1 cellular context compared by ENCODE assay signal in the genomic region with DNA sequence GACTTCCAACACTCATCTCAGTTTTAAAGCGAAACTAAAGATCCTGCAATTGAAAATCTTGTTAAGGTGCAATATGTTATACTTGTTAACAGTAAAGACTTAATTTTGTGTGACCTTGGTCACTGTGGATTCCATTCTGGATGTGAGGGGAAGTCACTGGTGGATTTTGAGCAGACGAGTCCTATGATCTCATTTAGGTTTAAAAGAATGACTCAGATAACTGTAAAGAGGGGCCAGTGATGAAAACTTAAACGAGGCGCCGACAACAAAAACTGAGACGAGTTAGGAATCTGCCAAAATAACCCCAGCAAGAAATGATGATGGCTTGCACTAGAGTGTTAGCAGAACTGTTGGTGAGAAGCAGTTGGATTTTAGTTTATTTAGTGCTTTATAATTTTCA.
TF ChIP-seq lines count a peak whose summit lies in the region.

No MANE protein-coding gene starts in this region.

TF ChIP-seq in K562, 482 proteins besides CTCF, POLR2A, EP300 and RAD21:
- TF ChIP-seq ZNF311 (CRISPR knock-in tag; IDR thresholded peaks at IDR 0.05), result no peak
- TF ChIP-seq FOXP1 (CRISPR knock-in tag; IDR thresholded peaks at IDR 0.05), result no peak
- no peak for TF ChIP-seq TCF3 (CRISPR knock-in tag; IDR thresholded peaks at IDR 0.05)
- no peak for TF ChIP-seq GTF2A2 (tag; IDR thresholded peaks at IDR 0.05)
- no peak for TF ChIP-seq JUND (IDR thresholded peaks at IDR 0.05; ENCODE audit: borderline replicate concordance, low read depth, low read length)
- TF ChIP-seq JUND (tag; IDR thresholded peaks at IDR 0.05; ENCODE audit: borderline replicate concordance, low read depth, low read length), result 0 out of 3 replicates have a peak, but pooled peaks have one; percentile 14
TF ChIP-seq in K562: peak in this region for 1.
